Comparison of ENCODE assay signal across 24 cellular contexts in the genomic region with DNA sequence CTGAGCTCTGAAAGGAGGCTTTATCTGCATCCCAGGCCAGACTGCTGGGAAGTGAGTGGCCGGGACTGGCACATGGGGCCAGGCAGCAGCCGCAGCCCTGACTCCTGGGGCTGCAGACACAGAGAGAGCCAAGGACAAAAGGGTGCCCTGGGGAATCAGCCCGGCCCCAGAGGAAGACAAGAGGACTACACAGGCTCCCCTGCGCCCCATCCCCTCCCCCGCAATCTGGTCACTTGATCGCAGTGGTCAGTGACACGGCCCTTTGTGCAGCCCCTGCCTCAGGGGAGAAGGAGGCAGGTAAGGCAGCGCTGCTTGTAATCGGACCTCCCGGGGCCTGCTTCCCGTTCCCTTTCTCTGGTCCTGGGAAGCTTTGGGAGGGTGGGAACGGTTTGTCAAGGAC.
"Had no signal": no experiment of that assay in that cellular context is flagged by ENCODE, and none has a peak within 500 bp of the region (broad histone marks: within the 10 kb centered on the region; RNA-seq: fewer than 3 reads in every experiment).

No MANE protein-coding gene starts in this region.

- H3K4me3 ChIP-seq: stomach, suprapubic skin, tibial nerve had no signal

- H3K27ac ChIP-seq: stomach, suprapubic skin, tibial nerve, VCaP had no signal

- H3K36me3 Mint-ChIP-seq: natural killer cell treated with Interleukin-12 subunit alpha and Interleukin-12 subunit beta and Interleukin-15 and Interleukin-18, amount 100 ng/mL, for 72 hours; stimulated activated memory B cell treated with anti-CD40 and anti-IgM and Interleukin-4, amounts not matched to agents 10 μg/mL and 1 μg/mL and 100 μg/mL, for 72 hours had no signal

- DNase-seq: activated CD4-positive, alpha-beta T cell treated with anti-CD3 and anti-CD28 coated beads for 36 hours; activated CD4-positive, alpha-beta T cell treated with anti-CD3 and anti-CD28 coated beads, Interleukin-2, amount 50 U/mL, for 4 hours; activated CD8-positive, alpha-beta memory T cell treated with anti-CD3 and anti-CD28 coated beads, Interleukin-2, amount 50 U/mL, for 48 hours; activated naive CD4-positive, alpha-beta T cell treated with Interleukin-2 at 50 U/mL for 16 hours; activated T-cell treated with anti-CD3 and anti-CD28 coated beads, Interleukin-2, amount 50 U/mL, for 48 hours; amygdala; cerebellar nuclear complex; cortex of kidney; effector CD4-positive, alpha-beta T cell; erythroblast; foreskin fibroblast; left ventricle myocardium superior; mammary epithelial cell; midbrain; occipital lobe; small intestine; stimulated activated CD4-positive, alpha-beta T cell treated with anti-CD3 and anti-CD28 coated beads, Interleukin-2, amount 100 ng/mL, for 24 hours; stomach had no signal

- H3K9me3 Mint-ChIP-seq: natural killer cell treated with Interleukin-12 subunit alpha and Interleukin-12 subunit beta and Interleukin-15 and Interleukin-18, amount 100 ng/mL, for 72 hours; stimulated activated memory B cell treated with anti-CD40 and anti-IgM and Interleukin-4, amounts not matched to agents 10 μg/mL and 1 μg/mL and 100 μg/mL, for 72 hours had no signal

- H3K27ac Mint-ChIP-seq: activated CD4-positive, alpha-beta T cell treated with anti-CD3 and anti-CD28 coated beads for 36 hours; natural killer cell treated with Interleukin-12 subunit alpha and Interleukin-12 subunit beta and Interleukin-15 and Interleukin-18, amount 100 ng/mL, for 72 hours; stimulated activated memory B cell treated with anti-CD40 and anti-IgM and Interleukin-4, amounts not matched to agents 10 μg/mL and 1 μg/mL and 100 μg/mL, for 72 hours had no signal

- H3K4me1 ChIP-seq: stomach, suprapubic skin, tibial nerve had no signal

- FAIRE-seq: small intestine had no signal

- H3K9me3 ChIP-seq: stomach, suprapubic skin, tibial nerve had no signal

- H3K27me3 Mint-ChIP-seq: activated CD4-positive, alpha-beta T cell treated with anti-CD3 and anti-CD28 coated beads for 36 hours had no signal

- ATAC-seq: activated CD4-positive, alpha-beta T cell treated with anti-CD3 and anti-CD28 coated beads for 36 hours; left ventricle myocardium superior; sciatic nerve; stimulated activated memory B cell treated with anti-CD40 and anti-IgM and Interleukin-4, amounts not matched to agents 10 μg/mL and 1 μg/mL and 100 μg/mL, for 72 hours had no signal

- H3K4me3 Mint-ChIP-seq: activated CD4-positive, alpha-beta T cell treated with anti-CD3 and anti-CD28 coated beads for 36 hours; natural killer cell treated with Interleukin-12 subunit alpha and Interleukin-12 subunit beta and Interleukin-15 and Interleukin-18, amount 100 ng/mL, for 72 hours; stimulated activated memory B cell treated with anti-CD40 and anti-IgM and Interleukin-4, amounts not matched to agents 10 μg/mL and 1 μg/mL and 100 μg/mL, for 72 hours had no signal

- H3K36me3 ChIP-seq: stomach, suprapubic skin, tibial nerve had no signal
